Comparison of ENCODE assay signal across 9 cellular contexts in genomic region chr3:36904641-36905040, GRCh38. TPM values are rescaled to one million over a fixed set of nuclear protein-coding genes. Genes with fewer than 3 reads are reported as not detected.
DNase-seq lines count a peak whose midpoint lies in the region; ATAC-seq, FAIRE-seq and TF ChIP-seq lines count a peak whose summit lies in the region.
"Had no signal": no experiment of that assay in that cellular context is flagged by ENCODE, and none has a peak within 500 bp of the region (broad histone marks: within the 10 kb centered on the region; RNA-seq: fewer than 3 reads in every experiment).

No MANE protein-coding gene starts in this region.

- H3K79me1 ChIP-seq in H9 (ENCODE audit: insufficient read depth, low read depth, low read length, poor library complexity, severe bottlenecking): no peaks in the 10 kb centered on the region

- no peaks in the 10 kb centered on the region for H3K36me3 Mint-ChIP-seq in H9 (ENCODE audit: insufficient read depth in 1 of 3, low read depth in 3 of 3)

- no peak overlapping the region for H3K4me3 Mint-ChIP-seq in H9

- H3K36me3 ChIP-seq in keratinocyte (ENCODE audit: control insufficient read depth in 2 of 2, extremely low read depth in 1 of 2, insufficient read depth in 2 of 2, low read length in 2 of 2): no peaks in the 10 kb centered on the region

- WGBS in H9 (ENCODE audit: extremely low coverage, insufficient read length, low lambda C conversion rate): no CpG with 5 or more reads among the region's 3 CpGs

- H2BK12ac ChIP-seq in H9 (ENCODE audit: insufficient read length, low read depth, low read length): no peak overlapping the region

- peak overlapping the region in 1 of 3 experiments; percentile 55; a peak in 1 of 7 replicates for H3K27ac Mint-ChIP-seq in H9

- H4K91ac ChIP-seq in H9 (ENCODE audit: insufficient read length, low read depth, low read length): no peak overlapping the region

- H2BK15ac ChIP-seq in H9 (ENCODE audit: low read depth, low read length): no peak overlapping the region

- no peak overlapping the region for H3K18ac ChIP-seq in H9 (ENCODE audit: insufficient read length, low read depth, low read length)

- H4K5ac ChIP-seq in H9 (ENCODE audit: insufficient read length, low read depth, low read length): no peak overlapping the region

- no peaks in the 10 kb centered on the region for H3K23me2 ChIP-seq in H9 (ENCODE audit: insufficient read length, low read depth, low read length, poor library complexity, severe bottlenecking)

- no peak overlapping the region for H3K56ac ChIP-seq in H9 (ENCODE audit: insufficient read length, low read depth, low read length)

- H3K9me3 ChIP-seq in H9 (ENCODE audit: control insufficient read depth, low read depth, low read length): no peaks in the 10 kb centered on the region
- no peaks in the 10 kb centered on the region for H3K9me3 ChIP-seq in keratinocyte (ENCODE audit: control insufficient read depth, low read depth, low read length)

- H3K27me3 ChIP-seq in H9 (ENCODE audit: insufficient read depth, low read length): no peaks in the 10 kb centered on the region
- H3K27me3 ChIP-seq in keratinocyte (ENCODE audit: control insufficient read depth, extremely low read depth, insufficient read depth, low read length): no peaks in the 10 kb centered on the region

- no peak overlapping the region for H3K23ac ChIP-seq in H9 (ENCODE audit: insufficient read length, low read depth, low read length)

- FAIRE-seq in keratinocyte (lab: Jason Lieb, UNC): no peak

- no peak overlapping the region for H2BK120ac ChIP-seq in H9 (ENCODE audit: low read depth, low read length, poor library complexity, severe bottlenecking)

- H4K20me1 ChIP-seq in H9 (ENCODE audit: control insufficient read depth, insufficient read depth, insufficient read length) (no peaks in the 10 kb centered on the region), keratinocyte (ENCODE audit: control insufficient read depth, extremely low read depth, insufficient read depth, low read length) (no peaks in the 10 kb centered on the region)

- dilution Hi-C loops in keratinocyte (cut with MboI; ENCODE audit: extremely low pct_ligation_motif_present, low sequenced_read_pairs): no loop called here

- no peak overlapping the region for H3K4ac ChIP-seq in H9 (ENCODE audit: low read depth, low read length)

- no peak overlapping the region for H3T11ph ChIP-seq in H9 (ENCODE audit: low read length)

- H3K4me2 ChIP-seq in H9 (ENCODE audit: insufficient read depth, insufficient read length, low read length) (no peak overlapping the region), keratinocyte (ENCODE audit: control insufficient read depth, extremely low read depth, insufficient read depth, low read depth, low read length) (no peak overlapping the region)

- no peak overlapping the region for H3K4me3 ChIP-seq in keratinocyte (ENCODE audit: control insufficient read depth in 2 of 3, extremely low read depth in 1 of 3, insufficient read depth in 2 of 3, low read depth in 1 of 3, low read length in 3 of 3)

- H3K4me1 ChIP-seq in H9 (ENCODE audit: insufficient read depth, low read length) (no peaks in the 10 kb centered on the region; the same call in 1 of the 2 replicates), keratinocyte (ENCODE audit: control insufficient read depth, extremely low read depth, insufficient read depth, low read length) (peaks cover 5% of the 10 kb centered on the region)

- H2BK5ac ChIP-seq in H9 (ENCODE audit: insufficient read length, low read length): peak overlapping the region; percentile 29

- H3K4me1 Mint-ChIP-seq in H9: peaks cover 8 to 11% of the 10 kb centered on the region in 2 experiments

- no peaks in the 10 kb centered on the region for H3K79me2 ChIP-seq in H9 (ENCODE audit: insufficient read depth, low read length)
- no peaks in the 10 kb centered on the region for H3K79me2 ChIP-seq in keratinocyte (ENCODE audit: control insufficient read depth, insufficient read depth, low read length)

- H3K9me1 ChIP-seq in keratinocyte (ENCODE audit: control insufficient read depth, extremely low read depth, insufficient read depth, low read length): no peaks in the 10 kb centered on the region

- H2BK20ac ChIP-seq in H9 (ENCODE audit: low read depth, low read length, poor library complexity, severe bottlenecking): no peak overlapping the region

- no peak overlapping the region for H3K14ac ChIP-seq in H9 (ENCODE audit: insufficient read depth, low read length)

- ATAC-seq in HG03108 (IDR thresholded peaks at IDR 0.05; ENCODE audit: unreplicated experiment) (no peak), HG03378 (IDR thresholded peaks at IDR 0.05; ENCODE audit: unreplicated experiment) (no peak)

- H2AFZ ChIP-seq in H9 (ENCODE audit: low read length) (no peak overlapping the region), keratinocyte (ENCODE audit: control insufficient read depth, low read length) (no peak overlapping the region)

- H2AK5ac ChIP-seq in H9 (ENCODE audit: insufficient read length, low read length): no peak overlapping the region

- no peaks in the 10 kb centered on the region for H3K9me3 Mint-ChIP-seq in H9

- no peak overlapping the region for H3K9ac ChIP-seq in H9 (ENCODE audit: extremely low read depth, insufficient read length, low read length)
- no peak overlapping the region for H3K9ac ChIP-seq in keratinocyte (ENCODE audit: control insufficient read depth, extremely low read depth, insufficient read depth, low read length)

- H3K27me3 Mint-ChIP-seq in H9 (ENCODE audit: low read depth): no peaks in the 10 kb centered on the region; the same call in 1 of the 2 replicates

- TF ChIP-seq CTCF in H9 (conservative IDR thresholded peaks at IDR 0.05): peak; percentile 63
- peak; percentile 83 for TF ChIP-seq CTCF in VCaP (conservative IDR thresholded peaks at IDR 0.05)
- peak; percentile 36 to 69 (median 61) for TF ChIP-seq CTCF in keratinocyte (optimal IDR thresholded peaks at IDR 0.05 in 1 of 3, IDR thresholded peaks at IDR 0.05 in 1 of 3, conservative IDR thresholded peaks at IDR 0.05 in 1 of 3; ENCODE audit: extremely low read depth in 1 of 3, insufficient read depth in 2 of 3, low read length in 3 of 3)

- DNase-seq in AG08396 (ENCODE audit: low spot score) (peak; percentile 53), H9 (peak; percentile 44), keratinocyte (ENCODE audit: low read depth, low spot score) (no peak), T-helper 9 cell (no peak), hippocampal formation (lab: John Stamatoyannopoulos, UW) (no peak)
- DNase-seq: activated CD4-positive, alpha-beta T cell treated with anti-CD3 and anti-CD28 coated beads for 4 hours had no signal

- H3K27ac ChIP-seq in H9 (ENCODE audit: insufficient read length, low read depth, low read length): no peak overlapping the region
- H3K27ac ChIP-seq in VCaP: no peak overlapping the region
- no peak overlapping the region for H3K27ac ChIP-seq in keratinocyte (ENCODE audit: control insufficient read depth, insufficient read depth, low read length)

- no peak overlapping the region for H4K8ac ChIP-seq in H9 (replicated peaks; ENCODE audit: insufficient read length, low read depth, low read length)

RNA-seq across cellular contexts. Expression of gene TRANK1, which starts 40.2 kb away (rescaled TPM):
- 4.7 and 5.9 TPM in 2 replicates for total RNA-seq in H9 (2021)
- polyA plus RNA-seq in keratinocyte: 2.5 to 4.7 TPM (median 3.2 TPM) in 3 replicates
- 0.61 TPM for polyA plus RNA-seq in keratinocyte (2011; ENCODE audit: low read depth)
- polyA plus RNA-seq in keratinocyte (2011; cell fraction: cytosol; rRNA removed): 1.4 and 1.5 TPM in 2 replicates
- polyA plus RNA-seq in keratinocyte (2011; cell fraction: nucleus; rRNA removed): 12.4 and 13.7 TPM in 2 replicates
- polyA plus RNA-seq in keratinocyte (2012; ENCODE audit: low replicate concordance): 1.3 and 2.6 TPM in 2 replicates
- polyA minus RNA-seq in keratinocyte: 7.7 to 13.6 TPM (median 8.4 TPM) in 3 replicates
- 1.5 TPM for polyA minus RNA-seq in keratinocyte (2011; cell fraction: cytosol; rRNA and poly(A)+ RNA removed)
- polyA minus RNA-seq in keratinocyte (2011; cell fraction: nucleus; rRNA and poly(A)+ RNA removed): 9.8 and 13.0 TPM in 2 replicates

Comparison
In these comparisons a context has a peak if more than half of its experiments do, and no peak if none do; other contexts are left out.
1. DNase-seq: peak in AG08396 (single experiment) and H9 (single experiment); none in keratinocyte (single experiment), T-helper 9 cell (single experiment) and hippocampal formation (0 of 2).
2. Peak in every context shown above with its lines, with median percentiles within 50 percentile points of each other: CTCF ChIP-seq.